ENCODE assay signal across 8 cellular contexts in genomic region chr9:112443200-112443599, GRCh38. TPM values are rescaled to one million over a fixed set of nuclear protein-coding genes. Genes with fewer than 3 reads are reported as not detected.
DNase-seq lines count a peak whose midpoint lies in the region; ATAC-seq and TF ChIP-seq lines count a peak whose summit lies in the region.

No MANE protein-coding gene starts in this region.

- H3K4me3 ChIP-seq in DND-41 (ENCODE audit: low read depth in 1 of 2, low read length in 2 of 2), result no peak overlapping the region

- no peaks in the 10 kb centered on the region for H3K27me3 Mint-ChIP-seq in activated CD8-positive, alpha-beta T cell treated with anti-CD3 and anti-CD28 coated beads, Interleukin-2, amount 10 ng/mL, durations not matched to agents 7 days and 5 days (ENCODE audit: low read depth)

- H3K4me2 ChIP-seq in DND-41 (ENCODE audit: insufficient read depth, low read length), result no peak overlapping the region

- peak; percentile 60 for TF ChIP-seq CTCF in DND-41 (IDR thresholded peaks at IDR 0.05; ENCODE audit: borderline replicate concordance, extremely low read depth, low read length, poor library complexity, severe bottlenecking)

- no peak overlapping the region for H3K27ac Mint-ChIP-seq in activated CD8-positive, alpha-beta T cell treated with anti-CD3 and anti-CD28 coated beads, Interleukin-2, amount 10 ng/mL, durations not matched to agents 7 days and 5 days

- intact Hi-C loops in left colon (cut with DNase I, micrococcal nuclease), result no loop called here

- H3K4me3 Mint-ChIP-seq in activated CD8-positive, alpha-beta T cell treated with anti-CD3 and anti-CD28 coated beads, Interleukin-2, amount 10 ng/mL, durations not matched to agents 7 days and 5 days, result no peak overlapping the region

- no peaks in the 10 kb centered on the region for H3K79me2 ChIP-seq in DND-41 (ENCODE audit: insufficient read depth, low read length)

- peaks cover 3% of the 10 kb centered on the region for H3K36me3 Mint-ChIP-seq in activated CD8-positive, alpha-beta T cell treated with anti-CD3 and anti-CD28 coated beads, Interleukin-2, amount 10 ng/mL, durations not matched to agents 7 days and 5 days (ENCODE audit: low read depth)

- H3K27me3 ChIP-seq in DND-41 (ENCODE audit: insufficient read depth, low read length, poor library complexity), result no peaks in the 10 kb centered on the region

- CTCF ChIA-PET in activated CD8-positive, alpha-beta T cell treated with anti-CD3 and anti-CD28 coated beads, Interleukin-2, amount 10 ng/mL, durations not matched to agents 7 days and 5 days (lab: Charles Lee), result interaction anchor here (0.6 to 3.1 kb wide), 14 partner anchors 10 to 460 kb away, joined by 3 to 24 read pairs (median 4); partner anchors contain the start of genes INIP and KIAA1958

- H3K4me1 Mint-ChIP-seq in activated CD8-positive, alpha-beta T cell treated with anti-CD3 and anti-CD28 coated beads, Interleukin-2, amount 10 ng/mL, durations not matched to agents 7 days and 5 days (ENCODE audit: low read depth), result peaks cover 6% of the 10 kb centered on the region

- H3K9me3 ChIP-seq in DND-41 (ENCODE audit: insufficient read depth, low read length, severe bottlenecking), result no peaks in the 10 kb centered on the region

- H4K20me1 ChIP-seq in DND-41 (ENCODE audit: insufficient read depth, low read length), result no peaks in the 10 kb centered on the region

- TF ChIP-seq RAD21 in Ishikawa (IDR thresholded peaks at IDR 0.05; ENCODE audit: low read depth), result peak; percentile 40

- DNase-seq in DND-41 (peak; percentile 10), left colon (peak in 1 of 2 donors; percentile 12), GDM1 (lab: John Stamatoyannopoulos, UW) (no peak), H4 (ENCODE audit: low spot score) (no peak)
- DNase-seq in activated CD8-positive, alpha-beta T cell treated with anti-CD3 and anti-CD28 coated beads, Interleukin-2, amount 10 ng/mL, durations not matched to agents 7 days and 5 days, result peak; percentile 49

- no peaks in the 10 kb centered on the region for H3K4me1 ChIP-seq in DND-41 (ENCODE audit: insufficient read depth, low read length)

- POLR2A ChIA-PET in activated CD8-positive, alpha-beta T cell treated with anti-CD3 and anti-CD28 coated beads, Interleukin-2, amount 10 ng/mL, durations not matched to agents 7 days and 5 days (lab: Charles Lee), result no interaction called here

- no peak overlapping the region for H3K27ac ChIP-seq in DND-41 (ENCODE audit: low read length)

- ATAC-seq in DND-41 (ENCODE audit: insufficient read depth, low read depth) (no peak), left colon (peak; percentile 31), HG03108 (IDR thresholded peaks at IDR 0.05; ENCODE audit: unreplicated experiment) (no peak), HG02870 (IDR thresholded peaks at IDR 0.05; ENCODE audit: unreplicated experiment) (no peak)
- no peak for ATAC-seq in activated CD8-positive, alpha-beta T cell treated with anti-CD3 and anti-CD28 coated beads, Interleukin-2, amount 10 ng/mL, durations not matched to agents 7 days and 5 days

- no peak overlapping the region for H3K9ac ChIP-seq in DND-41 (ENCODE audit: low read depth, low read length)

- no peaks in the 10 kb centered on the region for H3K9me3 Mint-ChIP-seq in activated CD8-positive, alpha-beta T cell treated with anti-CD3 and anti-CD28 coated beads, Interleukin-2, amount 10 ng/mL, durations not matched to agents 7 days and 5 days (ENCODE audit: insufficient read depth)

- no peak overlapping the region for H2AFZ ChIP-seq in DND-41 (ENCODE audit: low read depth, low read length)

- H3K36me3 ChIP-seq in DND-41 (ENCODE audit: insufficient read depth, low read length), result no peaks in the 10 kb centered on the region; the same call in 1 of the 2 replicates

- TF ChIP-seq EP300 in Ishikawa (IDR thresholded peaks at IDR 0.05; ENCODE audit: borderline replicate concordance), result no peak

TF ChIP-seq in Ishikawa, 13 proteins besides CTCF, POLR2A, EP300 and RAD21:
- no peak for TF ChIP-seq TCF12 (IDR thresholded peaks at IDR 0.05; ENCODE audit: low read depth)
- no peak for TF ChIP-seq MAX (IDR thresholded peaks at IDR 0.05)
- TF ChIP-seq USF1 (IDR thresholded peaks at IDR 0.05), result no peak
- no peak for TF ChIP-seq TAF1 (IDR thresholded peaks at IDR 0.05; ENCODE audit: low read depth)
- no peak for TF ChIP-seq NFIC (IDR thresholded peaks at IDR 0.05)
- TF ChIP-seq YY1 (IDR thresholded peaks at IDR 0.05; ENCODE audit: low read depth), result no peak
- no peak for TF ChIP-seq ZBTB7A (IDR thresholded peaks at IDR 0.05; ENCODE audit: low read depth)
- no peak for TF ChIP-seq EGR1 (IDR thresholded peaks at IDR 0.05)
- TF ChIP-seq REST (IDR thresholded peaks at IDR 0.05; ENCODE audit: low read depth), result no peak
- TF ChIP-seq CEBPB (IDR thresholded peaks at IDR 0.05), result no peak
- TF ChIP-seq FOXM1 (IDR thresholded peaks at IDR 0.05; ENCODE audit: borderline replicate concordance, low read depth), result no peak

RNA-seq across cellular contexts. Expression of gene KIAA1958, which starts 43.4 kb away (rescaled TPM):
- total RNA-seq in activated CD8-positive, alpha-beta T cell treated with anti-CD3 and anti-CD28 coated beads, Interleukin-2, amount 10 ng/mL, durations not matched to agents 7 days and 5 days, result 10 to 100 TPM; 11.1 to 11.5 TPM
- 1 to 10 TPM; 8.7 to 9.5 TPM for total RNA-seq in left colon
- total RNA-seq in H4 (2014; rRNA removed; shearing (Covaris generic)), result 1.4 TPM in 2 replicates

Comparison
In these comparisons a context has a peak if more than half of its experiments do, and no peak if none do; other contexts are left out.
1. DNase-seq: peak in DND-41 (single experiment) and activated CD8-positive, alpha-beta T cell treated with anti-CD3 and anti-CD28 coated beads, Interleukin-2, amount 10 ng/mL, durations not matched to agents 7 days and 5 days (single experiment); none in GDM1 (single experiment) and H4 (single experiment).